In genomic region chr14:23727566-23728335, GRCh38 we compare ENCODE assay signal across 9 cellular contexts.
DNase-seq lines count a peak whose midpoint lies in the region; ATAC-seq and TF ChIP-seq lines count a peak whose summit lies in the region.
"Had no signal": no experiment of that assay in that cellular context is flagged by ENCODE, and none has a peak within 500 bp of the region (broad histone marks: within the 10 kb centered on the region; RNA-seq: fewer than 3 reads in every experiment).

No MANE protein-coding gene starts in this region.

- H3K27me3 ChIP-seq in lower lobe of right lung (ENCODE audit: low read depth): peaks cover 6% of the 10 kb centered on the region

- DNase-seq in activated T-cell treated with anti-CD3 and anti-CD28 coated beads, Interleukin-2, amount 50 U/mL, for 72 hours: peak in 1 of 2 donors; percentile 9
- DNase-seq in activated T-cell treated with anti-CD3 and anti-CD28 coated beads for 4 hours (no peak), NB4 (ENCODE audit: low read depth) (peak; percentile 60), T47D (ENCODE audit: low read depth in 1 of 2, low spot score in 1 of 2) (peak; percentile 25 to 41), lower lobe of right lung (no peak), ureter (ENCODE audit: low spot score) (no peak)

- H3K4me3 Mint-ChIP-seq in activated T-cell treated with anti-CD3 and anti-CD28 coated beads, Interleukin-2, amount 50 U/mL, for 72 hours: no peak overlapping the region
- H3K4me3 Mint-ChIP-seq: activated naive CD8-positive, alpha-beta T cell had no signal

- H3K27ac ChIP-seq in lower lobe of right lung: no peak overlapping the region

- no peak for TF ChIP-seq POLR2A in NB4 (IDR thresholded peaks at IDR 0.05; ENCODE audit: extremely low read depth, insufficient read length)

- no peak overlapping the region for H3K4me3 ChIP-seq in NB4 (ENCODE audit: low read depth, low read length)
- no peak overlapping the region for H3K4me3 ChIP-seq in lower lobe of right lung

- no peaks in the 10 kb centered on the region for H3K4me1 Mint-ChIP-seq in activated T-cell treated with anti-CD3 and anti-CD28 coated beads, Interleukin-2, amount 50 U/mL, for 72 hours (ENCODE audit: low read depth)

- no peaks in the 10 kb centered on the region for H3K36me3 ChIP-seq in lower lobe of right lung

- TF ChIP-seq CTCF in NB4 (IDR thresholded peaks at IDR 0.05; ENCODE audit: low read depth, low read length) (peak; percentile 25), lower lobe of right lung (IDR thresholded peaks at IDR 0.05) (no peak)

- no peaks in the 10 kb centered on the region for H3K36me3 Mint-ChIP-seq in activated T-cell treated with anti-CD3 and anti-CD28 coated beads, Interleukin-2, amount 50 U/mL, for 72 hours (ENCODE audit: insufficient read depth in 2 of 2)
- H3K36me3 Mint-ChIP-seq: activated naive CD8-positive, alpha-beta T cell had no signal

- no peaks in the 10 kb centered on the region for H3K4me1 ChIP-seq in lower lobe of right lung

- intact Hi-C loops in lower lobe of right lung (cut with DNase I): no loop called here

- H3K9me3 Mint-ChIP-seq in activated T-cell treated with anti-CD3 and anti-CD28 coated beads, Interleukin-2, amount 50 U/mL, for 72 hours: no peaks in the 10 kb centered on the region

- no peaks in the 10 kb centered on the region for H3K9me3 ChIP-seq in lower lobe of right lung

- no peaks in the 10 kb centered on the region for H3K27me3 Mint-ChIP-seq in activated T-cell treated with anti-CD3 and anti-CD28 coated beads, Interleukin-2, amount 50 U/mL, for 72 hours (ENCODE audit: low read depth)

- ATAC-seq in activated T-cell treated with anti-CD3 and anti-CD28 coated beads, Interleukin-2, amount 50 U/mL, for 72 hours (replicated peaks in 1 of 2): peak; percentile 48 to 58
- ATAC-seq in lower lobe of right lung: peak; percentile 40 to 45
- ATAC-seq in GM19452 (IDR thresholded peaks at IDR 0.05; ENCODE audit: unreplicated experiment): no peak
- ATAC-seq in HG03354 (IDR thresholded peaks at IDR 0.05; ENCODE audit: poor library complexity, severe bottlenecking, unreplicated experiment): no peak

- in situ Hi-C loops in T47D (cut with HindIII; ENCODE audit: low pct_unique_long_range_greater_than_20kb, low sequenced_read_pairs): no loop called here

- no peak overlapping the region for H3K27ac Mint-ChIP-seq in activated T-cell treated with anti-CD3 and anti-CD28 coated beads, Interleukin-2, amount 50 U/mL, for 72 hours
- H3K27ac Mint-ChIP-seq: activated naive CD8-positive, alpha-beta T cell had no signal

Comparison
In these comparisons a context has a peak if more than half of its experiments do, and no peak if none do; other contexts are left out.
1. ATAC-seq: peak in activated T-cell treated with anti-CD3 and anti-CD28 coated beads, Interleukin-2, amount 50 U/mL, for 72 hours (2 of 2) and lower lobe of right lung (2 of 2); none in GM19452 (single experiment) and HG03354 (single experiment).
2. DNase-seq: peak in NB4 (single experiment) and T47D (2 of 2); none in activated T-cell treated with anti-CD3 and anti-CD28 coated beads for 4 hours (single experiment), lower lobe of right lung (single experiment) and ureter (single experiment).